Comparison of ENCODE assay signal across 8 cellular contexts in genomic region chr21:45363921-45364463, GRCh38. TPM values are rescaled to one million over a fixed set of nuclear protein-coding genes. Genes with fewer than 3 reads are reported as not detected.
DNase-seq lines count a peak whose midpoint lies in the region; ATAC-seq and TF ChIP-seq lines count a peak whose summit lies in the region.

No MANE protein-coding gene starts in this region.

- H3K36me3 ChIP-seq in body of pancreas (replicated peaks in 1 of 2; ENCODE audit: insufficient read depth in 1 of 2, low read depth in 2 of 2) (no peaks in the 10 kb centered on the region), smooth muscle cell (ENCODE audit: low read depth) (no peaks in the 10 kb centered on the region)

- ATAC-seq in body of pancreas (peak; percentile 78), HG03521 (IDR thresholded peaks at IDR 0.05; ENCODE audit: unreplicated experiment) (no peak), HG02884 (IDR thresholded peaks at IDR 0.05; ENCODE audit: unreplicated experiment) (no peak), HG03108 (IDR thresholded peaks at IDR 0.05; ENCODE audit: unreplicated experiment) (no peak)

- H3K4me2 ChIP-seq in smooth muscle cell = peak overlapping the region; percentile 38

- TF ChIP-seq CTCF in GM10248 (IDR thresholded peaks at IDR 0.05; ENCODE audit: control extremely low read depth, extremely low read depth, low read depth, missing control alignments) (no peak), body of pancreas (IDR thresholded peaks at IDR 0.05) (no peak), smooth muscle cell (IDR thresholded peaks at IDR 0.05; ENCODE audit: borderline replicate concordance, insufficient read depth, poor library complexity, severe bottlenecking) (no peak)

- POLR2A ChIA-PET in GM10248 (lab: Yijun Ruan, JAX) = no interaction called here

- H3K79me2 ChIP-seq in smooth muscle cell (ENCODE audit: low read depth) = no peaks in the 10 kb centered on the region

- peak overlapping the region; percentile 84 for H3K9ac ChIP-seq in smooth muscle cell (ENCODE audit: low read depth)

- no peak overlapping the region for H2AFZ ChIP-seq in smooth muscle cell (ENCODE audit: low read depth)

- DNase-seq in GM10248 (ENCODE audit: extremely low spot score) (peak; percentile 63), RPMI7951 (ENCODE audit: low read depth) (peak; percentile 99), body of pancreas (peak; percentile 60 to 81 (median 74)), iris pigment epithelial cell (ENCODE audit: low read depth) (peak; percentile 98), smooth muscle cell (lab: John Stamatoyannopoulos, UW; ENCODE audit: unreplicated experiment) (peak; percentile 71)

- H3K9me3 ChIP-seq in body of pancreas = no peaks in the 10 kb centered on the region
- H3K9me3 ChIP-seq in smooth muscle cell (replicated peaks; ENCODE audit: low read depth) = no peaks in the 10 kb centered on the region

- H3K27me3 ChIP-seq in body of pancreas (no peaks in the 10 kb centered on the region), smooth muscle cell (ENCODE audit: low read depth) (no peaks in the 10 kb centered on the region)

- peaks cover 29% of the 10 kb centered on the region for H3F3A ChIP-seq in smooth muscle cell (ENCODE audit: low read depth)

- H3K27ac ChIP-seq in body of pancreas (peak overlapping the region; percentile 74 to 96 (median 94)), smooth muscle cell (ENCODE audit: low read depth) (peak overlapping the region; percentile 98)

- CTCF ChIA-PET in GM10248 (lab: Yijun Ruan, JAX) = no interaction called here

- 16 to 29% methylated on average over 10 to 18 of the region's 18 CpGs for WGBS in body of pancreas, 2 donors
- 19% methylated on average over 18 of the region's 18 CpGs for WGBS in smooth muscle cell (ENCODE audit: low lambda C conversion rate)

- no peaks in the 10 kb centered on the region for H4K20me1 ChIP-seq in smooth muscle cell (ENCODE audit: low read depth)

- peak in 2 of 3 donors; percentile 55 to 65 for TF ChIP-seq POLR2A in body of pancreas (IDR thresholded peaks at IDR 0.05)

- H3K4me3 ChIP-seq in body of pancreas = no peak overlapping the region
- H3K4me3 ChIP-seq in smooth muscle cell = no peak overlapping the region

- intact Hi-C loops in body of pancreas (cut with DNase I) = no loop called here

- H3K4me1 ChIP-seq in body of pancreas = peaks cover 43% of the 10 kb centered on the region
- peaks cover 52% of the 10 kb centered on the region for H3K4me1 ChIP-seq in smooth muscle cell (ENCODE audit: low read depth)

RNA-seq across cellular contexts. Expression of gene COL18A1, which starts 41.0 kb away (rescaled TPM):
- 72.3 and 126 TPM in 2 replicates for total RNA-seq in RPMI7951 (2014; rRNA removed; shearing (Covaris generic))
- total RNA-seq in body of pancreas = 100 to 1,000 TPM; 108 to 284 TPM
- total RNA-seq in smooth muscle cell = 192 and 240 TPM in 2 replicates
- 362 and 485 TPM in 2 replicates for polyA plus RNA-seq in smooth muscle cell
